In the genomic region with DNA sequence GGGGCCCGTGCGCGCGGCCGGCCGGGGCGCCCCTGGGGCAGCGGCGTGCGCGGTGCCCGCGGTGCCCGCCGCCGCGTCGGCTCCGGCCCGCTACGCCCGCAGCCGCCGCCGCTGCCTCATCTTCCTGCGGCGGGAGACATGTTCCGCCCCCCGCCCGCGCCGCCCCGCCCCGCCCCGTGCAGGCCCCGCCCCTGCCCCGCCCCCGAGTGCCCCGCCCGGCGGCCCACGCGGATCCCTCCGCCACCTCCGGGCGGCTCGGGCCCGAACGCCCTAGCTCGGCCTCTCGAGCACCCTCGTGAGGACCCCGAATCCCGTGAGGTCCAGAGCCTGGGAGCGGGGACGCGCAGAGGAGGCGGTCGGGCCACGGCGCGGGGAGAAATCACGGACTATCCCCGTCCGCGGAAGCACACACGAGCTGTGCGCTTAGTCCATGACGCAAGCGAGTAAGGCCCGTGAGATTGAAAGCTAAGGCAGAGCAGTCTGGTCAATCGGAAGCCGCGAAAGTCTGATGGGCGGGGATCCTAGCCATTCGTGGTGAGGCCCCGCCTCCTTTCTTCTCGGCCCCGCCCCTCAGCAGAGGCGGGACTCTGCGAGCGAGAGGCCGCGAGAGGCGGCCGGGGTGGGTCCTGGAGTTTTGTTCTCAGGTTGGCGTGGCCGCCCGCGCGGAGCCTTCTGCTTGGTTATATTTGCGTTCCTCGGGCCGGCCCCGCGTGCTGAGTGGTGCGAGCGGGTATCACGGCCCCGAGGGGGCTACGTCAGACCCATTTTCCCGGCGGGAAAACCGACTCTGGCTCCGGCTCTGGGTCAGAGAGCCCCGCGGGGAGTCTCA, we compare ENCODE assay signal across 8 cellular contexts. TPM values are rescaled to one million over a fixed set of nuclear protein-coding genes. Genes with fewer than 3 reads are reported as not detected.
DNase-seq lines count a peak whose midpoint lies in the region; ATAC-seq and TF ChIP-seq lines count a peak whose summit lies in the region.

A gene (minus strand): TSS at position 145 of the 829 bp plus-strand sequence. CDS start 2,367 bp downstream, outside the sequence.

- peak; percentile 52 for TF ChIP-seq POLR2A in GM10847 (IDR thresholded peaks at IDR 0.05; ENCODE audit: extremely low read depth, insufficient read length)

- H2AFZ ChIP-seq in SU-DHL-6 (ENCODE audit: low read depth, low read length, severe bottlenecking), result peak within 1 kb of the TSS; percentile 91
- H2AFZ ChIP-seq in osteoblast (ENCODE audit: low read length), result peak within 1 kb of the TSS; percentile 99

- peaks cover 15% of the 10 kb centered on the region for H3K4me1 ChIP-seq in osteoblast (ENCODE audit: insufficient read depth, low read length)
- peaks cover 11 to 19% of the 10 kb centered on the region in 2 donors for H3K4me1 ChIP-seq in thoracic aorta (ENCODE audit: control insufficient read depth in 1 of 2, low read depth in 2 of 2)

- H3K27ac ChIP-seq in SU-DHL-6 (ENCODE audit: low read depth, low read length) (peak within 1 kb of the TSS; percentile 95), osteoblast (ENCODE audit: low read depth, low read length) (peak within 1 kb of the TSS; percentile 97), thoracic aorta (peak within 1 kb of the TSS; percentile 91 to 99)

- peaks cover 30% of the 10 kb centered on the region for H3F3A ChIP-seq in SU-DHL-6 (ENCODE audit: insufficient read depth)

- no peaks in the 10 kb centered on the region for H3K9me3 Mint-ChIP-seq in activated naive CD8-positive, alpha-beta T cell treated with anti-CD3 and anti-CD28 coated beads, Interleukin-2, amount 10 ng/mL, durations not matched to agents 7 days and 5 days
- H3K9me3 Mint-ChIP-seq in glutamatergic neuron (ENCODE audit: unreplicated experiment), result peaks cover 9% of the 10 kb centered on the region

- H3K9ac ChIP-seq in SU-DHL-6 (ENCODE audit: low read length), result peak within 1 kb of the TSS; percentile 86

- H4K20me1 ChIP-seq in SU-DHL-6 (ENCODE audit: low read depth, low read length) (no peaks in the 10 kb centered on the region), osteoblast (ENCODE audit: insufficient read depth, low read length) (peaks cover 30% of the 10 kb centered on the region)

- TF ChIP-seq CTCF in SU-DHL-6 (IDR thresholded peaks at IDR 0.05; ENCODE audit: insufficient read depth, low read length, poor library complexity, severe bottlenecking), result no peak
- no peak for TF ChIP-seq CTCF in glutamatergic neuron (IDR thresholded peaks at IDR 0.05; ENCODE audit: partially characterized antibody, unreplicated experiment)
- no peak for TF ChIP-seq CTCF in osteoblast (IDR thresholded peaks at IDR 0.05; ENCODE audit: extremely low read depth, low read depth, low read length)
- no peak for TF ChIP-seq CTCF in thoracic aorta (IDR thresholded peaks at IDR 0.05)

- H3K79me2 ChIP-seq in SU-DHL-6 (ENCODE audit: insufficient read depth, low read length) (peaks cover 34% of the 10 kb centered on the region), osteoblast (ENCODE audit: insufficient read depth, low read length) (peaks cover 38% of the 10 kb centered on the region)

- H3K4me2 ChIP-seq in SU-DHL-6 (ENCODE audit: low read depth, low read length, poor library complexity, severe bottlenecking) (peak within 1 kb of the TSS; percentile 98), osteoblast (ENCODE audit: insufficient read depth, low read length) (peak within 1 kb of the TSS; percentile 91)

- H3K4me1 Mint-ChIP-seq in activated naive CD8-positive, alpha-beta T cell treated with anti-CD3 and anti-CD28 coated beads, Interleukin-2, amount 10 ng/mL, durations not matched to agents 7 days and 5 days, result peaks cover 11% of the 10 kb centered on the region
- peaks cover 3% of the 10 kb centered on the region for H3K4me1 Mint-ChIP-seq in glutamatergic neuron (ENCODE audit: low read depth, unreplicated experiment)

- H3K27me3 Mint-ChIP-seq in activated naive CD8-positive, alpha-beta T cell treated with anti-CD3 and anti-CD28 coated beads, Interleukin-2, amount 10 ng/mL, durations not matched to agents 7 days and 5 days, result peaks cover 2% of the 10 kb centered on the region
- peaks cover 13% of the 10 kb centered on the region for H3K27me3 Mint-ChIP-seq in glutamatergic neuron (ENCODE audit: unreplicated experiment)

- H3K27ac Mint-ChIP-seq in activated naive CD8-positive, alpha-beta T cell treated with anti-CD3 and anti-CD28 coated beads, Interleukin-2, amount 10 ng/mL, durations not matched to agents 7 days and 5 days, result peak within 1 kb of the TSS; percentile 95
- H3K27ac Mint-ChIP-seq in glutamatergic neuron (ENCODE audit: unreplicated experiment), result peak within 1 kb of the TSS; percentile 98

- H3K4me3 ChIP-seq in SU-DHL-6 (ENCODE audit: insufficient read depth, low read length, poor library complexity, severe bottlenecking), result peak within 1 kb of the TSS; percentile 91
- peak within 1 kb of the TSS; percentile 81 for H3K4me3 ChIP-seq in osteoblast (ENCODE audit: insufficient read depth, low read length)
- peak within 1 kb of the TSS; percentile 93 for H3K4me3 ChIP-seq in thoracic aorta

- H3K9me3 ChIP-seq in SU-DHL-6 (ENCODE audit: insufficient read depth, low read length), result no peaks in the 10 kb centered on the region
- no peaks in the 10 kb centered on the region for H3K9me3 ChIP-seq in osteoblast (ENCODE audit: low read depth, low read length)
- H3K9me3 ChIP-seq in thoracic aorta, result no peaks in the 10 kb centered on the region

- ATAC-seq in HG02678 (IDR thresholded peaks at IDR 0.05; ENCODE audit: unreplicated experiment), result peak; percentile 69
- peak; percentile 87 for ATAC-seq in activated naive CD8-positive, alpha-beta T cell treated with anti-CD3 and anti-CD28 coated beads, Interleukin-2, amount 10 ng/mL, durations not matched to agents 7 days and 5 days (ENCODE audit: low read depth)
- peak; percentile 99 for ATAC-seq in thoracic aorta (ENCODE audit: insufficient number of reproducible peaks, low FRiP score, low read depth)

- POLR2A ChIA-PET in activated naive CD8-positive, alpha-beta T cell treated with anti-CD3 and anti-CD28 coated beads, Interleukin-2, amount 10 ng/mL, durations not matched to agents 7 days and 5 days (lab: Charles Lee), result interaction anchor here (0.7 to 2.6 kb wide), 9 partner anchors 9 to 384 kb away, joined by 3 to 12 read pairs (median 7); a partner anchor contains a TSS

- H3K36me3 ChIP-seq in SU-DHL-6 (ENCODE audit: low read length) (no peaks in the 10 kb centered on the region), osteoblast (ENCODE audit: insufficient read depth, low read length) (peaks cover 14% of the 10 kb centered on the region), thoracic aorta (no peaks in the 10 kb centered on the region)

- H3K36me3 Mint-ChIP-seq in activated naive CD8-positive, alpha-beta T cell treated with anti-CD3 and anti-CD28 coated beads, Interleukin-2, amount 10 ng/mL, durations not matched to agents 7 days and 5 days, result peaks cover 2% of the 10 kb centered on the region
- H3K36me3 Mint-ChIP-seq in glutamatergic neuron (ENCODE audit: unreplicated experiment), result no peaks in the 10 kb centered on the region

- DNase-seq in NCI-H128 (lab: John Stamatoyannopoulos, UW; ENCODE audit: unreplicated experiment) (peak; percentile 98), glutamatergic neuron (peak; percentile 99), osteoblast (ENCODE audit: insufficient read length, low spot score, missing footprints) (peak; percentile 100), thoracic aorta (ENCODE audit: low spot score) (peak; percentile 93)
- DNase-seq in activated naive CD8-positive, alpha-beta T cell treated with anti-CD3 and anti-CD28 coated beads, Interleukin-2, amount 10 ng/mL, durations not matched to agents 7 days and 5 days, result peak; percentile 99

- H3K27me3 ChIP-seq in SU-DHL-6 (ENCODE audit: low read length), result no peaks in the 10 kb centered on the region
- H3K27me3 ChIP-seq in osteoblast (ENCODE audit: insufficient read depth, low read length), result no peaks in the 10 kb centered on the region
- no peaks in the 10 kb centered on the region for H3K27me3 ChIP-seq in thoracic aorta (replicated peaks; ENCODE audit: insufficient read depth)

- peak within 1 kb of the TSS; percentile 83 for H3K4me3 Mint-ChIP-seq in activated naive CD8-positive, alpha-beta T cell treated with anti-CD3 and anti-CD28 coated beads, Interleukin-2, amount 10 ng/mL, durations not matched to agents 7 days and 5 days
- H3K4me3 Mint-ChIP-seq in glutamatergic neuron (ENCODE audit: unreplicated experiment), result peak within 1 kb of the TSS; percentile 99

- H3K9me2 ChIP-seq in SU-DHL-6 (replicated peaks; ENCODE audit: insufficient read depth, low read length), result no peaks in the 10 kb centered on the region

RNA-seq across cellular contexts. Expression of the gene that starts here (rescaled TPM):
- 100 to 1,000 TPM; 102 to 109 TPM for total RNA-seq in activated naive CD8-positive, alpha-beta T cell treated with anti-CD3 and anti-CD28 coated beads, Interleukin-2, amount 10 ng/mL, durations not matched to agents 7 days and 5 days
- 249 TPM for total RNA-seq in glutamatergic neuron (ENCODE audit: unreplicated experiment)
- total RNA-seq in osteoblast, result 46.6 and 55.0 TPM in 2 replicates
- 10 to 100 TPM; 46.0 to 52.5 TPM for total RNA-seq in thoracic aorta

Comparison
In these comparisons a context has a peak if more than half of its experiments do, and no peak if none do; other contexts are left out.
1. Peak in every context shown above with its lines: DNase-seq, ATAC-seq, H3K4me3 ChIP-seq and H3K27ac ChIP-seq.